22 cellular contexts compared by ENCODE assay signal in genomic region chr3:9913601-9914000, GRCh38. TPM values are rescaled to one million over a fixed set of nuclear protein-coding genes. Genes with fewer than 3 reads are reported as not detected.
DNase-seq lines count a peak whose midpoint lies in the region; ATAC-seq, FAIRE-seq and TF ChIP-seq lines count a peak whose summit lies in the region.
"Had no signal": no experiment of that assay in that cellular context is flagged by ENCODE, and none has a peak within 500 bp of the region (broad histone marks: within the 10 kb centered on the region; RNA-seq: fewer than 3 reads in every experiment).

No MANE protein-coding gene starts in this region.

- no peaks in the 10 kb centered on the region for H3K27me3 Mint-ChIP-seq in type B pancreatic cell

- H3K9ac ChIP-seq in K562 (ENCODE audit: insufficient read depth in 1 of 2, low read depth in 2 of 2, low read length in 2 of 2): peak overlapping the region in 1 of 2 experiments; percentile 41; a peak in 1 of 4 replicates
- no peak overlapping the region for H3K9ac ChIP-seq in mesenchymal stem cell (ENCODE audit: low read length)

- no peak overlapping the region for H2BK120ac ChIP-seq in mesenchymal stem cell (ENCODE audit: low read depth, low read length)

- H4K91ac ChIP-seq in mesenchymal stem cell (ENCODE audit: low read length): peak overlapping the region; percentile 52

- H3K14ac ChIP-seq in mesenchymal stem cell (ENCODE audit: low read length in 2 of 2): no peak overlapping the region

- no peak for ATAC-seq in K562
- ATAC-seq: activated CD4-positive, alpha-beta T cell treated with anti-CD3 and anti-CD28 coated beads for 36 hours had no signal

- no peaks in the 10 kb centered on the region for H3K27me3 ChIP-seq in K562 (ENCODE audit: control insufficient read depth in 2 of 2, insufficient read depth in 2 of 2, low read length in 2 of 2)
- H3K27me3 ChIP-seq in mesenchymal stem cell (ENCODE audit: control insufficient read depth in 1 of 2, insufficient read depth in 1 of 2, low read length in 2 of 2): no peaks in the 10 kb centered on the region
- H3K27me3 ChIP-seq: cardiac muscle cell, dorsolateral prefrontal cortex, neutrophil had no signal

- POLR2A ChIA-PET in K562 (lab: Yijun Ruan, JAX): interaction anchor here (1.0 to 3.6 kb wide), 8 partner anchors 8 to 64 kb away, joined by 3 to 28 read pairs (median 6); partner anchors contain the start of genes CRELD1 and IL17RE

- no peak overlapping the region for H3K18ac ChIP-seq in mesenchymal stem cell (ENCODE audit: low read depth in 1 of 2, low read length in 2 of 2)

- H3K4me1 ChIP-seq in K562 (replicated peaks in 1 of 2; ENCODE audit: control insufficient read depth in 2 of 2, insufficient read depth in 2 of 2, low read length in 2 of 2): peaks cover 30 to 49% of the 10 kb centered on the region in 2 experiments
- H3K4me1 ChIP-seq in mesenchymal stem cell (ENCODE audit: control insufficient read depth, insufficient read depth, low read depth, low read length): peaks cover 48% of the 10 kb centered on the region

- peak; percentile 7 for DNase-seq in NCI-H345 (lab: John Stamatoyannopoulos, UW)
- no peak for DNase-seq in NCI-H345 treated with DMSO at 0.1 percent for 48 hours (lab: John Stamatoyannopoulos, UW; ENCODE audit: unreplicated experiment)
- DNase-seq in K562 (ENCODE audit: extremely low read depth in 1 of 4, low spot score in 3 of 4): no peak
- DNase-seq in mesenchymal stem cell: no peak
- DNase-seq in type B pancreatic cell (ENCODE audit: extremely low spot score, unreplicated experiment): no peak
- DNase-seq in activated effector memory CD4-positive, alpha-beta T cell treated with anti-CD3 and anti-CD28 coated beads, Interleukin-2, amount 50 U/mL, for 16 hours: no peak
- no peak for DNase-seq in cerebellar nuclear complex (lab: John Stamatoyannopoulos, UW)
- DNase-seq in GM10266 (ENCODE audit: extremely low spot score): no peak
- DNase-seq: activated CD4-positive, alpha-beta T cell treated with anti-CD3 and anti-CD28 coated beads for 36 hours; dorsolateral prefrontal cortex; erythroblast; NCI-H1417 treated with DMSO at 0.1 percent for 48 hours; NCI-H226; retina had no signal

- H3K27ac ChIP-seq in K562 (ENCODE audit: extremely low read depth, low read depth, low read length): no peak overlapping the region
- H3K27ac ChIP-seq in mesenchymal stem cell (ENCODE audit: low read length, poor library complexity, severe bottlenecking): no peak overlapping the region
- H3K27ac ChIP-seq: cardiac muscle cell, neutrophil had no signal

- H2AK5ac ChIP-seq in mesenchymal stem cell (ENCODE audit: low read length, severe bottlenecking): peak overlapping the region; percentile 63

- no peak for TF ChIP-seq POLR2A in K562 (conservative IDR thresholded peaks at IDR 0.05)

- no TSS peak for BruUV-seq in K562 (replicated peaks; lab: Mats Ljungman, UMichigan)

- H3K9me3 Mint-ChIP-seq in type B pancreatic cell: no peaks in the 10 kb centered on the region

- H3K79me1 ChIP-seq in mesenchymal stem cell (replicated peaks; ENCODE audit: low read length, poor library complexity, severe bottlenecking): peaks cover 11% of the 10 kb centered on the region

- no peaks in the 10 kb centered on the region for H3K36me3 Mint-ChIP-seq in type B pancreatic cell

- no peak for TF ChIP-seq EP300 in K562 (IDR thresholded peaks at IDR 0.05; ENCODE audit: low read length)

- CTCF ChIA-PET in K562 (lab: Yijun Ruan, JAX; ENCODE audit: low intra/inter-chr PET ratio): no interaction called here

- H3K36me3 ChIP-seq in K562 (ENCODE audit: control insufficient read depth, insufficient read depth, low read length) (no peaks in the 10 kb centered on the region), mesenchymal stem cell (ENCODE audit: control insufficient read depth in 1 of 2, insufficient read depth in 2 of 2, low read depth in 1 of 2, low read length in 2 of 2) (peaks cover 0 to 4% of the 10 kb centered on the region in 2 experiments)
- H3K36me3 ChIP-seq: cardiac muscle cell, neutrophil, thoracic aorta had no signal

- H3K4me1 Mint-ChIP-seq in type B pancreatic cell (ENCODE audit: unreplicated experiment): peaks cover 15% of the 10 kb centered on the region

- 81% methylated on average over 5 of the region's 5 CpGs for WGBS in K562 (ENCODE audit: insufficient coverage, low coverage, missing lambda C conversion rate)
- 89% methylated on average over 5 of the region's 5 CpGs for WGBS in mesenchymal stem cell

- H3K9me3 ChIP-seq in K562 (replicated peaks; ENCODE audit: control insufficient read depth, insufficient read depth, low read depth, low read length) (no peaks in the 10 kb centered on the region), mesenchymal stem cell (ENCODE audit: control insufficient read depth, low read length) (no peaks in the 10 kb centered on the region)
- H3K9me3 ChIP-seq: neutrophil, thoracic aorta had no signal

- H3K4me2 ChIP-seq in K562 (ENCODE audit: insufficient read depth, low read length) (no peak overlapping the region), mesenchymal stem cell (ENCODE audit: low read length, poor library complexity, severe bottlenecking) (no peak overlapping the region)

- no peak for FAIRE-seq in K562 (lab: Jason Lieb, UNC)
- FAIRE-seq: G401.6, H54 had no signal

- no peak overlapping the region for H2BK15ac ChIP-seq in mesenchymal stem cell (ENCODE audit: low read depth, poor library complexity, severe bottlenecking)

- peak overlapping the region; percentile 43 for H3K27ac Mint-ChIP-seq in type B pancreatic cell
- H3K27ac Mint-ChIP-seq: activated CD4-positive, alpha-beta T cell treated with anti-CD3 and anti-CD28 coated beads for 36 hours; activated T-helper 2 cell treated with anti-CD3 and anti-CD28 coated beads, Interferon-gamma antibody, Interleukin-2, Interleukin-4, amounts not matched to agents 10 μg/mL and 5 μg/mL and 100 μg/mL, durations not matched to agents 14 hours and 24 hours and 36 hours had no signal

- H2AFZ ChIP-seq in K562 (ENCODE audit: low read depth, low read length) (peak overlapping the region; percentile 7; the same call in 1 of the 2 replicates), mesenchymal stem cell (ENCODE audit: low read depth, low read length) (no peak overlapping the region)

- H3K4ac ChIP-seq in mesenchymal stem cell (ENCODE audit: low read depth in 1 of 2, low read length in 2 of 2): no peak overlapping the region

- peak overlapping the region; percentile 70 for H3K4me3 Mint-ChIP-seq in type B pancreatic cell

- TF ChIP-seq RAD21 in K562 (CRISPR knock-in tag; conservative IDR thresholded peaks at IDR 0.05 in 1 of 2, IDR thresholded peaks at IDR 0.05 in 1 of 2): no peak

- H2BK5ac ChIP-seq in mesenchymal stem cell (ENCODE audit: low read depth, low read length, poor library complexity, severe bottlenecking): no peak overlapping the region

- in situ Hi-C loops in K562 (cut with MboI): no loop called here

- no peaks in the 10 kb centered on the region for H3K79me2 ChIP-seq in K562 (ENCODE audit: control insufficient read depth, insufficient read depth, low read length)

- intact Hi-C loops in K562 (cut with micrococcal nuclease): no loop called here

- no peak for TF ChIP-seq CTCF in K562 (IDR thresholded peaks at IDR 0.05 in 2 of 3, conservative IDR thresholded peaks at IDR 0.05 in 1 of 3; ENCODE audit: insufficient read depth in 2 of 3, low read depth in 1 of 3, low read length in 3 of 3)
- no peak for TF ChIP-seq CTCF in type B pancreatic cell (conservative IDR thresholded peaks at IDR 0.05)
- no peak for TF ChIP-seq CTCF in GM10266 (IDR thresholded peaks at IDR 0.05; ENCODE audit: control insufficient read depth, insufficient read depth, low read depth, missing control alignments)

- H3K23ac ChIP-seq in mesenchymal stem cell (ENCODE audit: low read length in 2 of 2): no peak overlapping the region

- peak overlapping the region; percentile 20 for H4K8ac ChIP-seq in mesenchymal stem cell (ENCODE audit: low read length)

- no peaks in the 10 kb centered on the region for H4K20me1 ChIP-seq in K562 (replicated peaks; ENCODE audit: control insufficient read depth, insufficient read depth, low read length)

- H2BK12ac ChIP-seq in mesenchymal stem cell (ENCODE audit: low read length in 2 of 2): no peak overlapping the region

- H3K4me3 ChIP-seq in K562 (no peak overlapping the region), mesenchymal stem cell (ENCODE audit: insufficient read depth in 1 of 2, low read depth in 1 of 2, low read length in 2 of 2) (no peak overlapping the region)
- H3K4me3 ChIP-seq: cardiac muscle cell, dorsolateral prefrontal cortex, thoracic aorta had no signal

- peaks cover 3% of the 10 kb centered on the region for H3K9me1 ChIP-seq in K562 (ENCODE audit: control insufficient read depth, insufficient read depth, low read length)

RNA-seq across cellular contexts. Expression of gene IL17RC, which starts 3.3 kb away (rescaled TPM):
- total RNA-seq in K562 (2011; cell fraction: chromatin; rRNA removed; ENCODE audit: low replicate concordance): 37.1 and 87.7 TPM in 2 replicates
- 57.7 and 63.0 TPM in 2 replicates for total RNA-seq in K562 (2011; cell fraction: nucleolus; rRNA removed)
- total RNA-seq in K562 (2011; cell fraction: nucleoplasm; rRNA removed): 31.0 and 37.3 TPM in 2 replicates
- total RNA-seq in K562 (2014; rRNA removed) (11.4 and 14.0 TPM in 2 replicates), K562 (2014; rRNA removed; fragmentation: Illumina TruSeq; extraction: Trizol) (2.8 and 3.5 TPM in 2 replicates), K562 (2015; rRNA removed; fragmentation: Illumina TruSeq; extraction: Trizol) (5.4 and 6.9 TPM in 2 replicates), K562 (2021) (11.4 and 12.3 TPM in 2 replicates), type B pancreatic cell (ENCODE audit: low replicate concordance) (22.6 and 30.0 TPM in 2 replicates)
- polyA plus RNA-seq in K562 (2011; rRNA removed) (7.3 and 12.5 TPM in 2 replicates), K562 (2014; fragmentation: Illumina TruSeq; extraction: Trizol) (6.3 and 11.5 TPM in 2 replicates), K562 (2014; fragmentation: Nextera tagmentation; extraction: Ambion mirVana) (under 1 TPM in 1 of 2 experiments, not detected in 1; 0.15 TPM), K562 (2014; rRNA removed) (7.5 and 7.7 TPM in 2 replicates)
- 9.8 and 14.3 TPM in 2 replicates for polyA plus RNA-seq in K562 (2011; cell fraction: cytosol; rRNA removed)
- polyA plus RNA-seq in K562 (2011; cell fraction: nucleus; rRNA removed): 49.8 and 57.1 TPM in 2 replicates
- 7.2 and 18.0 TPM in 2 replicates for polyA plus RNA-seq in K562 (2012)
- 5.9 and 7.6 TPM in 2 replicates for polyA minus RNA-seq in K562 (2011; rRNA and poly(A)+ RNA removed)
- 9.4 and 11.3 TPM in 2 replicates for polyA minus RNA-seq in K562 (2011; cell fraction: cytosol; rRNA and poly(A)+ RNA removed)
- polyA minus RNA-seq in K562 (2011; cell fraction: nucleus; rRNA and poly(A)+ RNA removed): 16.4 and 29.1 TPM in 2 replicates
- polyA plus RNA-seq in mesenchymal stem cell (2013, experiment 1 of 2): 31.0 TPM
- 31.2 TPM for polyA plus RNA-seq in mesenchymal stem cell (2013, experiment 2 of 2)

RNA-seq across cellular contexts. Expression of gene IL17RE, which starts 11.0 kb away (rescaled TPM):
- 4.4 and 7.9 TPM in 2 replicates for total RNA-seq in K562 (2011; cell fraction: chromatin; rRNA removed; ENCODE audit: low replicate concordance)
- 2.8 and 5.7 TPM in 2 replicates for total RNA-seq in K562 (2011; cell fraction: nucleolus; rRNA removed)
- 4.6 and 5.8 TPM in 2 replicates for total RNA-seq in K562 (2011; cell fraction: nucleoplasm; rRNA removed)
- total RNA-seq in K562 (2014; rRNA removed): 0.20 TPM in 1 of 2 replicates, not detected in the other
- total RNA-seq in K562 (2014; rRNA removed; fragmentation: Illumina TruSeq; extraction: Trizol): 0.48 and 0.51 TPM in 2 replicates
- 0.26 TPM in 1 of 2 replicates, not detected in the other for total RNA-seq in K562 (2015; rRNA removed; fragmentation: Illumina TruSeq; extraction: Trizol)
- total RNA-seq in K562 (2021): 0.47 and 0.72 TPM in 2 replicates
- polyA plus RNA-seq in K562 (2011; rRNA removed): 1.1 and 1.9 TPM in 2 replicates
- polyA plus RNA-seq in K562 (2011; cell fraction: cytosol; rRNA removed): 0.29 and 1.2 TPM in 2 replicates
- 3.7 and 5.1 TPM in 2 replicates for polyA plus RNA-seq in K562 (2011; cell fraction: nucleus; rRNA removed)
- 0.46 and 0.91 TPM in 2 replicates for polyA plus RNA-seq in K562 (2012)
- 0.39 and 0.73 TPM in 2 replicates for polyA plus RNA-seq in K562 (2014; fragmentation: Illumina TruSeq; extraction: Trizol)
- not detected for polyA plus RNA-seq in K562 (2014; fragmentation: Nextera tagmentation; extraction: Ambion mirVana)
- 0.23 and 0.32 TPM in 2 replicates for polyA plus RNA-seq in K562 (2014; rRNA removed)
- polyA minus RNA-seq in K562 (2011; rRNA and poly(A)+ RNA removed): 0.67 and 1.0 TPM in 2 replicates
- polyA minus RNA-seq in K562 (2011; cell fraction: cytosol; rRNA and poly(A)+ RNA removed): not detected in 2 replicates
- polyA minus RNA-seq in K562 (2011; cell fraction: nucleus; rRNA and poly(A)+ RNA removed): 0.67 and 1.7 TPM in 2 replicates
- 1.0 TPM for polyA plus RNA-seq in mesenchymal stem cell (2013, experiment 1 of 2)
- polyA plus RNA-seq in mesenchymal stem cell (2013, experiment 2 of 2): 0.68 TPM
- total RNA-seq in type B pancreatic cell (ENCODE audit: low replicate concordance): 13.6 and 24.3 TPM in 2 replicates

RNA-seq across cellular contexts. Expression of gene CRELD1, which starts 20.0 kb away (rescaled TPM):
- 163 and 258 TPM in 2 replicates for total RNA-seq in K562 (2011; cell fraction: chromatin; rRNA removed; ENCODE audit: low replicate concordance)
- 156 and 166 TPM in 2 replicates for total RNA-seq in K562 (2011; cell fraction: nucleolus; rRNA removed)
- total RNA-seq in K562 (2011; cell fraction: nucleoplasm; rRNA removed): 187 and 194 TPM in 2 replicates
- total RNA-seq in K562 (2014; rRNA removed): 17.2 and 17.7 TPM in 2 replicates
- 6.1 and 10.2 TPM in 2 replicates for total RNA-seq in K562 (2014; rRNA removed; fragmentation: Illumina TruSeq; extraction: Trizol)
- 11.4 and 14.4 TPM in 2 replicates for total RNA-seq in K562 (2015; rRNA removed; fragmentation: Illumina TruSeq; extraction: Trizol)
- 16.7 and 17.3 TPM in 2 replicates for total RNA-seq in K562 (2021)
- 25.8 and 47.7 TPM in 2 replicates for polyA plus RNA-seq in K562 (2011; rRNA removed)
- 28.0 and 36.5 TPM in 2 replicates for polyA plus RNA-seq in K562 (2011; cell fraction: cytosol; rRNA removed)
- 214 and 337 TPM in 2 replicates for polyA plus RNA-seq in K562 (2011; cell fraction: nucleus; rRNA removed)
- 17.4 and 29.8 TPM in 2 replicates for polyA plus RNA-seq in K562 (2012)
- 15.4 and 16.5 TPM in 2 replicates for polyA plus RNA-seq in K562 (2014; fragmentation: Illumina TruSeq; extraction: Trizol)
- polyA plus RNA-seq in K562 (2014; fragmentation: Nextera tagmentation; extraction: Ambion mirVana): 1 to 10 TPM; 3.3 to 5.6 TPM
- 24.5 and 30.1 TPM in 2 replicates for polyA plus RNA-seq in K562 (2014; rRNA removed)
- 12.7 and 14.5 TPM in 2 replicates for polyA minus RNA-seq in K562 (2011; rRNA and poly(A)+ RNA removed)
- 9.6 and 10.3 TPM in 2 replicates for polyA minus RNA-seq in K562 (2011; cell fraction: cytosol; rRNA and poly(A)+ RNA removed)
- polyA minus RNA-seq in K562 (2011; cell fraction: nucleus; rRNA and poly(A)+ RNA removed): 21.4 and 35.1 TPM in 2 replicates
- polyA plus RNA-seq in mesenchymal stem cell (2013, experiment 1 of 2): 13.7 TPM
- 14.3 TPM for polyA plus RNA-seq in mesenchymal stem cell (2013, experiment 2 of 2)
- total RNA-seq in type B pancreatic cell (ENCODE audit: low replicate concordance): 40.1 and 44.3 TPM in 2 replicates

RNA-seq across cellular contexts. Expression of gene JAGN1, which starts 23.2 kb away (rescaled TPM):
- 61.7 and 101 TPM in 2 replicates for total RNA-seq in K562 (2011; cell fraction: chromatin; rRNA removed; ENCODE audit: low replicate concordance)
- total RNA-seq in K562 (2011; cell fraction: nucleolus; rRNA removed): 84.5 and 103 TPM in 2 replicates
- 97.8 and 112 TPM in 2 replicates for total RNA-seq in K562 (2011; cell fraction: nucleoplasm; rRNA removed)
- 38.9 and 41.1 TPM in 2 replicates for total RNA-seq in K562 (2014; rRNA removed)
- 40.3 and 42.4 TPM in 2 replicates for total RNA-seq in K562 (2014; rRNA removed; fragmentation: Illumina TruSeq; extraction: Trizol)
- 31.1 and 33.9 TPM in 2 replicates for total RNA-seq in K562 (2015; rRNA removed; fragmentation: Illumina TruSeq; extraction: Trizol)
- total RNA-seq in K562 (2021): 57.2 and 58.8 TPM in 2 replicates
- 66.3 and 77.8 TPM in 2 replicates for polyA plus RNA-seq in K562 (2011; rRNA removed)
- 70.4 and 88.4 TPM in 2 replicates for polyA plus RNA-seq in K562 (2011; cell fraction: cytosol; rRNA removed)
- polyA plus RNA-seq in K562 (2011; cell fraction: nucleus; rRNA removed): 37.0 and 45.1 TPM in 2 replicates
- polyA plus RNA-seq in K562 (2012): 56.0 and 64.7 TPM in 2 replicates
- 52.3 and 62.6 TPM in 2 replicates for polyA plus RNA-seq in K562 (2014; fragmentation: Illumina TruSeq; extraction: Trizol)
- polyA plus RNA-seq in K562 (2014; fragmentation: Nextera tagmentation; extraction: Ambion mirVana): 10 to 100 TPM; 31.6 to 33.3 TPM
- polyA plus RNA-seq in K562 (2014; rRNA removed): 49.8 and 54.6 TPM in 2 replicates
- polyA minus RNA-seq in K562 (2011; rRNA and poly(A)+ RNA removed): 58.7 and 70.5 TPM in 2 replicates
- polyA minus RNA-seq in K562 (2011; cell fraction: cytosol; rRNA and poly(A)+ RNA removed): 27.5 and 42.9 TPM in 2 replicates
- 16.8 and 25.8 TPM in 2 replicates for polyA minus RNA-seq in K562 (2011; cell fraction: nucleus; rRNA and poly(A)+ RNA removed)
- 23.3 TPM for polyA plus RNA-seq in mesenchymal stem cell (2013, experiment 1 of 2)
- polyA plus RNA-seq in mesenchymal stem cell (2013, experiment 2 of 2): 22.6 TPM
- total RNA-seq in type B pancreatic cell (ENCODE audit: low replicate concordance): 35.4 and 40.4 TPM in 2 replicates

RNA-seq across cellular contexts. Expression of gene CIDEC, which starts 33.5 kb away (rescaled TPM):
- not detected in 2 replicates for total RNA-seq in K562 (2011; cell fraction: chromatin; rRNA removed; ENCODE audit: low replicate concordance)
- total RNA-seq in K562 (2011; cell fraction: nucleolus; rRNA removed): not detected in 2 replicates
- total RNA-seq in K562 (2011; cell fraction: nucleoplasm; rRNA removed): not detected in 2 replicates
- total RNA-seq in K562 (2014; rRNA removed) (not detected in 2 replicates), K562 (2014; rRNA removed; fragmentation: Illumina TruSeq; extraction: Trizol) (not detected in 2 replicates), K562 (2015; rRNA removed; fragmentation: Illumina TruSeq; extraction: Trizol) (not detected in 2 replicates), K562 (2021) (not detected in 2 replicates), type B pancreatic cell (ENCODE audit: low replicate concordance) (0.60 and 1.6 TPM in 2 replicates)
- polyA plus RNA-seq in K562 (2011; rRNA removed) (not detected in 2 replicates), K562 (2014; fragmentation: Illumina TruSeq; extraction: Trizol) (not detected in 2 replicates), K562 (2014; fragmentation: Nextera tagmentation; extraction: Ambion mirVana) (not detected), K562 (2014; rRNA removed) (not detected in 2 replicates)
- 0.09 and 0.39 TPM in 2 replicates for polyA plus RNA-seq in K562 (2011; cell fraction: cytosol; rRNA removed)
- polyA plus RNA-seq in K562 (2011; cell fraction: nucleus; rRNA removed): not detected in 2 replicates
- polyA plus RNA-seq in K562 (2012): not detected in 2 replicates
- polyA minus RNA-seq in K562 (2011; rRNA and poly(A)+ RNA removed): not detected in 2 replicates
- not detected in 2 replicates for polyA minus RNA-seq in K562 (2011; cell fraction: cytosol; rRNA and poly(A)+ RNA removed)
- polyA minus RNA-seq in K562 (2011; cell fraction: nucleus; rRNA and poly(A)+ RNA removed): not detected in 2 replicates
- 0.07 TPM for polyA plus RNA-seq in mesenchymal stem cell (2013, experiment 1 of 2)
- polyA plus RNA-seq in mesenchymal stem cell (2013, experiment 2 of 2): not detected
- total RNA-seq: A172; activated CD4-positive, alpha-beta T cell treated with anti-CD3 and anti-CD28 coated beads for 36 hours; activated T-helper 2 cell treated with anti-CD3 and anti-CD28 coated beads, Interferon-gamma antibody, Interleukin-2, Interleukin-4, amounts not matched to agents 10 μg/mL and 5 μg/mL and 100 μg/mL, durations not matched to agents 14 hours and 24 hours and 36 hours; cardiac muscle cell; mononuclear cell had no signal
